Comparison of ENCODE assay signal across 1 cellular context in the genomic region with DNA sequence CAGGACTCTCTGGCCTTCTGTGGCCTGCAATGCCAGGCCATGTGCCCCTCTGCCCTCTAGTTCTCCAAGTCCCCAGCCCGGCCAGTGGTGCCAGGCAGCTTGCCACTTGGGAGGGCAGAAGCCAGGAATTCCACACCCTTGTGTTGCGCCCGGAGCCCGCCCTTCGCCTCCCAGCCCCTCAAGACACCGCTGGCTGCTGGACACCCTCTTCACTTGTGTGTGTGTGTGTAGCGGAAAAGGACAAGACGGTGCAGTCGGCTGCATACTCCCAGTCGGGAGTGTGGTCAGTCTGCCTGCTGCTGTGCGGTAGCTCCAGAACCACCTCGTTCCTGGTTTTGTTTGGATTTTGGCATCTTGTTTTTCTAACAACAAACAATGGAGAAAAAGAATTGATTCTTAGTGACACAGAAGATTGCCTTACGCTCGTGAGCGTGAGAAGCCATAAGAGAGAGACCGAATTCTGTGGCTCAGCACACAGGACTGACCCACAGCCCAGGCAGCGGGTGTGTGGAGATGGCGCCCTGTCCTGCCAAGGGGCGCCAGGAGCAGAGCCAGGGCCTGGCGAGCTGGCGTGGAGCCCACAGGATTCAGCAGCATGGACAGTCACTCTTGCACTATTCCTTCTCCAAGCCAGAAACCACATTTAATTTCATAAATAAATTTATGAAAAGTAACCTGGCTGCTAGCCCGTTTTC.
TF ChIP-seq lines count a peak whose summit lies in the region.

No MANE protein-coding gene starts in this region.

TF ChIP-seq in GM12878, 131 proteins besides CTCF, POLR2A, EP300 and RAD21:
- TF ChIP-seq POLR2AphosphoS5 (IDR thresholded peaks at IDR 0.05; ENCODE audit: low read length) (peak; percentile 42; the same call in 1 of the 2 replicates), BHLHE40 (IDR thresholded peaks at IDR 0.05; ENCODE audit: borderline replicate concordance in 1 of 2, low read depth in 2 of 2, low read length in 1 of 2) (no peak), NFYA (IDR thresholded peaks at IDR 0.05; ENCODE audit: borderline replicate concordance, low read depth, low read length) (no peak), RUNX3 (IDR thresholded peaks at IDR 0.05; ENCODE audit: low read length) (no peak), PML (IDR thresholded peaks at IDR 0.05; ENCODE audit: low read length) (0 out of 2 replicates have a peak, but pooled peaks have one; percentile 35)
